Comparison of ENCODE assay signal across 29 cellular contexts in genomic region chr1:184433928-184434502, GRCh38. TPM values are rescaled to one million over a fixed set of nuclear protein-coding genes. Genes with fewer than 3 reads are reported as not detected.
DNase-seq lines count a peak whose midpoint lies in the region; ATAC-seq, FAIRE-seq and TF ChIP-seq lines count a peak whose summit lies in the region.
"Had no signal": no experiment of that assay in that cellular context is flagged by ENCODE, and none has a peak within 500 bp of the region (broad histone marks: within the 10 kb centered on the region; RNA-seq: fewer than 3 reads in every experiment).

No MANE protein-coding gene starts in this region.

- peaks cover 0 to 4% of the 10 kb centered on the region in 2 donors for H3K4me1 ChIP-seq in adrenal gland (replicated peaks in 1 of 2)
- H3K4me1 ChIP-seq: BLaER1, pancreas had no signal

- H3K4me1 Mint-ChIP-seq in natural killer cell treated with Interleukin-12 subunit alpha and Interleukin-12 subunit beta and Interleukin-15 and Interleukin-18, amount 100 ng/mL, for 72 hours (ENCODE audit: low read depth in 2 of 2): peaks cover 8 to 13% of the 10 kb centered on the region in 2 donors
- H3K4me1 Mint-ChIP-seq: activated CD4-positive, alpha-beta T cell treated with anti-CD3 and anti-CD28 coated beads, Interleukin-2, amount 10 ng/mL, durations not matched to agents 7 days and 5 days; nephron had no signal

- DNase-seq in DMS53 (lab: John Stamatoyannopoulos, UW): peak; percentile 93
- peak; percentile 36 for DNase-seq in NCI-H1436 (lab: John Stamatoyannopoulos, UW)
- peak; percentile 88 for DNase-seq in NCI-H345 (lab: John Stamatoyannopoulos, UW)
- no peak for DNase-seq in natural killer cell treated with Interleukin-12 subunit alpha and Interleukin-12 subunit beta and Interleukin-15 and Interleukin-18, amount 100 ng/mL, for 72 hours (ENCODE audit: low spot score)
- DNase-seq in adrenal gland: no peak
- DNase-seq in activated CD4-positive, alpha-beta T cell treated with anti-CD3 and anti-CD28 coated beads, Interleukin-2, amount 50 U/mL, for 48 hours: no peak
- DNase-seq: activated CD4-positive, alpha-beta T cell treated with anti-CD3 and anti-CD28 coated beads, Interleukin-2, amount 10 ng/mL, durations not matched to agents 7 days and 5 days; activated naive CD4-positive, alpha-beta T cell treated with anti-CD3 and anti-CD28 coated beads, Interleukin-2, amount 50 U/mL, for 16 hours; anterior cingulate cortex; cortex of kidney; esophagus squamous epithelium; gastrocnemius medialis; hippocampal formation; immature natural killer cell; left ventricle myocardium superior; NCI-H1694; NCI-H526; pancreas; stimulated activated CD4-positive, alpha-beta T cell treated with anti-CD3 and anti-CD28 coated beads, Interleukin-2, amount 100 ng/mL, for 24 hours; T-helper 2 cell; upper lobe of left lung had no signal

- TF ChIP-seq POLR2A in adrenal gland (IDR thresholded peaks at IDR 0.05): no peak

- no peak for ATAC-seq in natural killer cell treated with Interleukin-12 subunit alpha and Interleukin-12 subunit beta and Interleukin-15 and Interleukin-18, amount 100 ng/mL, for 72 hours
- no peak for ATAC-seq in HG02884 (IDR thresholded peaks at IDR 0.05; ENCODE audit: unreplicated experiment)
- ATAC-seq: gastrocnemius medialis, HCT116, left ventricle myocardium superior, pancreas, SK-N-SH treated with all-trans-retinoic acid at 6 μM for 48 hours had no signal

- H3K27ac ChIP-seq in adrenal gland: no peak overlapping the region
- H3K27ac ChIP-seq: BLaER1, esophagus squamous epithelium, pancreas, upper lobe of left lung had no signal

- H3K36me3 ChIP-seq in adrenal gland (replicated peaks in 1 of 2): no peaks in the 10 kb centered on the region
- H3K36me3 ChIP-seq: BLaER1, gastrocnemius medialis, pancreas, upper lobe of left lung had no signal

- 93 to 98% (median 96%) methylated on average over 3 to 4 of the region's 4 CpGs for WGBS in adrenal gland, 4 donors

- H3K27me3 Mint-ChIP-seq in natural killer cell treated with Interleukin-12 subunit alpha and Interleukin-12 subunit beta and Interleukin-15 and Interleukin-18, amount 100 ng/mL, for 72 hours: no peaks in the 10 kb centered on the region
- H3K27me3 Mint-ChIP-seq: activated CD4-positive, alpha-beta T cell treated with anti-CD3 and anti-CD28 coated beads, Interleukin-2, amount 10 ng/mL, durations not matched to agents 7 days and 5 days had no signal

- H3K36me3 Mint-ChIP-seq in natural killer cell treated with Interleukin-12 subunit alpha and Interleukin-12 subunit beta and Interleukin-15 and Interleukin-18, amount 100 ng/mL, for 72 hours: peaks cover 6% of the 10 kb centered on the region

- no peaks in the 10 kb centered on the region for H3K27me3 ChIP-seq in adrenal gland
- H3K27me3 ChIP-seq: BLaER1, esophagus squamous epithelium, gastrocnemius medialis, pancreas, upper lobe of left lung had no signal

- FAIRE-seq in islet of Langerhans (lab: Jason Lieb, UNC): peak; percentile 70
- FAIRE-seq: GM12891, pancreas had no signal

- no peak overlapping the region for H3K4me3 ChIP-seq in adrenal gland
- H3K4me3 ChIP-seq: BLaER1, esophagus squamous epithelium, gastrocnemius medialis, pancreas, smooth muscle cell, upper lobe of left lung had no signal

- intact Hi-C loops in adrenal gland (cut with DNase I): no loop called here

- no peak overlapping the region for H3K4me3 Mint-ChIP-seq in natural killer cell treated with Interleukin-12 subunit alpha and Interleukin-12 subunit beta and Interleukin-15 and Interleukin-18, amount 100 ng/mL, for 72 hours
- H3K4me3 Mint-ChIP-seq: activated CD4-positive, alpha-beta T cell treated with anti-CD3 and anti-CD28 coated beads, Interleukin-2, amount 10 ng/mL, durations not matched to agents 7 days and 5 days; immature natural killer cell; nephron had no signal

- H3K27ac Mint-ChIP-seq in natural killer cell treated with Interleukin-12 subunit alpha and Interleukin-12 subunit beta and Interleukin-15 and Interleukin-18, amount 100 ng/mL, for 72 hours: no peak overlapping the region
- H3K27ac Mint-ChIP-seq: activated CD4-positive, alpha-beta T cell treated with anti-CD3 and anti-CD28 coated beads, Interleukin-2, amount 10 ng/mL, durations not matched to agents 7 days and 5 days; nephron had no signal

- TF ChIP-seq CTCF in adrenal gland (IDR thresholded peaks at IDR 0.05): no peak

- H3K9me3 Mint-ChIP-seq in natural killer cell treated with Interleukin-12 subunit alpha and Interleukin-12 subunit beta and Interleukin-15 and Interleukin-18, amount 100 ng/mL, for 72 hours: no peaks in the 10 kb centered on the region
- H3K9me3 Mint-ChIP-seq: activated CD4-positive, alpha-beta T cell treated with anti-CD3 and anti-CD28 coated beads, Interleukin-2, amount 10 ng/mL, durations not matched to agents 7 days and 5 days; immature natural killer cell had no signal

- H3K9me3 ChIP-seq in adrenal gland (replicated peaks in 1 of 3): no peaks in the 10 kb centered on the region
- H3K9me3 ChIP-seq: gastrocnemius medialis, pancreas had no signal

RNA-seq across cellular contexts. Expression of gene C1orf21, which starts 47.2 kb away (rescaled TPM):
- total RNA-seq in natural killer cell treated with Interleukin-12 subunit alpha and Interleukin-12 subunit beta and Interleukin-15 and Interleukin-18, amount 100 ng/mL, for 72 hours: 10 to 100 TPM; 18.0 to 28.3 TPM
- 100 to 1,000 TPM in 3 of 8 donors, 10 to 100 TPM in 5; 42.2 to 177 (median 93.3) TPM for total RNA-seq in adrenal gland
- polyA plus RNA-seq in adrenal gland: 100 to 1,000 TPM in 1 of 3 donors, 10 to 100 TPM in 2; 50.1 to 168 (median 56.1) TPM

Comparison
In these comparisons a context has a peak if more than half of its experiments do, and no peak if none do; other contexts are left out.
1. DNase-seq: peak in DMS53 (single experiment), NCI-H1436 (single experiment) and NCI-H345 (single experiment); none in natural killer cell treated with Interleukin-12 subunit alpha and Interleukin-12 subunit beta and Interleukin-15 and Interleukin-18, amount 100 ng/mL, for 72 hours (single experiment), adrenal gland (0 of 7) and activated CD4-positive, alpha-beta T cell treated with anti-CD3 and anti-CD28 coated beads, Interleukin-2, amount 50 U/mL, for 48 hours (0 of 2).